In genomic region chr14:100410056-100410565, GRCh38 we compare ENCODE assay signal across 18 cellular contexts. TPM values are rescaled to one million over a fixed set of nuclear protein-coding genes. Genes with fewer than 3 reads are reported as not detected.
DNase-seq lines count a peak whose midpoint lies in the region; ATAC-seq, FAIRE-seq and TF ChIP-seq lines count a peak whose summit lies in the region.
"Had no signal": no experiment of that assay in that cellular context is flagged by ENCODE, and none has a peak within 500 bp of the region (broad histone marks: within the 10 kb centered on the region; RNA-seq: fewer than 3 reads in every experiment).

No MANE protein-coding gene starts in this region.

- H4K20me1 ChIP-seq in IMR-90 (ENCODE audit: insufficient read depth, low read length), result no peaks in the 10 kb centered on the region; the same call in 1 of the 2 replicates

- 80% methylated on average over 4 of the region's 8 CpGs; no CpG with 5 or more reads in 1 of the 2 experiments for WGBS in IMR-90 (ENCODE audit: extremely low coverage in 2 of 2, insufficient read length in 1 of 2), 2 experiments

- no peak overlapping the region for H4K8ac ChIP-seq in IMR-90 (ENCODE audit: low read depth in 2 of 2, low read length in 2 of 2)

- no peak overlapping the region for H4K5ac ChIP-seq in IMR-90 (ENCODE audit: low read depth, low read length)

- no peak overlapping the region for H3K18ac ChIP-seq in IMR-90 (ENCODE audit: low read depth, low read length)

- TF ChIP-seq POLR2A in IMR-90 (IDR thresholded peaks at IDR 0.05; ENCODE audit: low read depth, low read length) (no peak), H54 (IDR thresholded peaks at IDR 0.05; ENCODE audit: low read depth, low read length) (no peak)

- TF ChIP-seq CTCF in IMR-90 (conservative IDR thresholded peaks at IDR 0.05; ENCODE audit: low read depth, low read length), result no peak

- no peak overlapping the region for H4K91ac ChIP-seq in IMR-90 (ENCODE audit: insufficient read depth, low read depth, low read length)

- H2AFZ ChIP-seq in IMR-90 (replicated peaks; ENCODE audit: low read length, poor library complexity), result no peak overlapping the region

- no peak overlapping the region for H2AK5ac ChIP-seq in IMR-90 (ENCODE audit: low read depth, low read length)

- no peak for TF ChIP-seq RAD21 in IMR-90 (IDR thresholded peaks at IDR 0.05; ENCODE audit: low read length)

- no peak overlapping the region for H2AK9ac ChIP-seq in IMR-90 (replicated peaks; ENCODE audit: low read depth, low read length, poor library complexity)

- H3K56ac ChIP-seq in IMR-90 (ENCODE audit: extremely low read depth, insufficient read depth, low read length), result no peak overlapping the region

- H3K27ac ChIP-seq in IMR-90 (ENCODE audit: insufficient read depth, low read length) (no peak overlapping the region), iPS-20b (ENCODE audit: low read length) (no peak overlapping the region), substantia nigra (ENCODE audit: low read depth, low read length, poor library complexity, severe bottlenecking) (no peak overlapping the region)
- H3K27ac ChIP-seq: gastroesophageal sphincter, tibial nerve had no signal

- H3K14ac ChIP-seq in IMR-90 (replicated peaks; ENCODE audit: low read depth, low read length), result no peak overlapping the region

- in situ Hi-C loops in IMR-90 (cut with MboI; ENCODE audit: low sequenced_read_pairs), result loop anchor here (10.0 to 25.0 kb wide), 2 partner anchors 235 to 827 kb away; no protein-coding TSS in a partner anchor

- POLR2A ChIA-PET in IMR-90 (lab: Charles Lee; ENCODE audit: unreplicated experiment), result no interaction called here

- intact Hi-C loops in IMR-90 (cut with micrococcal nuclease), result no loop called here

- no peak for FAIRE-seq in H54 (lab: Jason Lieb, UNC)
- FAIRE-seq: endometrium had no signal

- H3K9ac ChIP-seq in IMR-90 (ENCODE audit: low read depth, low read length), result no peak overlapping the region
- H3K9ac ChIP-seq in iPS-20b (ENCODE audit: low read depth, low read length), result 0 out of 2 replicates have a peak overlapping the region, but pooled peaks have one; percentile 23

- ATAC-seq in IMR-90 (ENCODE audit: low read depth), result no peak
- ATAC-seq in GM18861 (IDR thresholded peaks at IDR 0.05; ENCODE audit: unreplicated experiment), result no peak
- ATAC-seq: gastroesophageal sphincter had no signal

- no TSS peak for BruUV-seq in IMR-90 (replicated peaks; lab: Mats Ljungman, UMichigan)

- H3K36me3 ChIP-seq in IMR-90 (ENCODE audit: control insufficient read depth, insufficient read depth, low read length) (no peaks in the 10 kb centered on the region), iPS-20b (ENCODE audit: insufficient read depth, low read depth, low read length) (no peaks in the 10 kb centered on the region)
- H3K36me3 ChIP-seq: gastroesophageal sphincter, tibial nerve had no signal

- H3K4me1 ChIP-seq in IMR-90 (ENCODE audit: control insufficient read depth, insufficient read depth, low read length) (peaks cover 7% of the 10 kb centered on the region; the same call in 1 of the 2 replicates), iPS-20b (ENCODE audit: insufficient read depth, low read length) (peaks cover 25% of the 10 kb centered on the region; the same call in 1 of the 2 replicates)

- H2BK20ac ChIP-seq in IMR-90 (ENCODE audit: low read depth, low read length), result no peak overlapping the region

- H3K9me3 ChIP-seq in IMR-90 (ENCODE audit: control insufficient read depth, insufficient read depth, low read length) (no peaks in the 10 kb centered on the region), iPS-20b (ENCODE audit: insufficient read depth, low read depth, low read length) (no peaks in the 10 kb centered on the region)
- H3K9me3 ChIP-seq: gastroesophageal sphincter, tibial nerve had no signal

- no peak overlapping the region for H2BK120ac ChIP-seq in IMR-90 (ENCODE audit: low read depth, low read length)

- CTCF ChIA-PET in IMR-90 (lab: Yijun Ruan, JAX), result interaction anchor here (0.6 to 2.1 kb wide), 3 partner anchors 7 to 235 kb away, joined by 4 to 10 read pairs (median 5); no protein-coding TSS in a partner anchor

- no peak overlapping the region for H3K4ac ChIP-seq in IMR-90 (ENCODE audit: low read depth, low read length)

- peaks cover 3 to 18% of the 10 kb centered on the region in 2 experiments; a peak in 3 of 4 replicates for H3K79me1 ChIP-seq in IMR-90 (ENCODE audit: low read depth in 1 of 2, low read length in 2 of 2)

- H3K4me3 ChIP-seq in IMR-90 (ENCODE audit: insufficient read depth, low read depth, low read length), result no peak overlapping the region
- peak overlapping the region; percentile 5; the same call in 1 of the 2 replicates for H3K4me3 ChIP-seq in iPS-20b (ENCODE audit: low read length)
- H3K4me3 ChIP-seq in skeletal muscle cell (ENCODE audit: low read depth, low read length), result no peak overlapping the region
- H3K4me3 ChIP-seq: gastroesophageal sphincter, tibial nerve had no signal

- DNase-seq in IMR-90 (peak; percentile 67), brain pericyte (ENCODE audit: low read depth, low spot score) (peak; percentile 88), skeletal muscle cell (ENCODE audit: low read depth) (peak; percentile 85), substantia nigra (lab: John Stamatoyannopoulos, UW) (no peak), H54 (ENCODE audit: insufficient read length, low spot score) (no peak)
- DNase-seq in activated CD8-positive, alpha-beta memory T cell treated with anti-CD3 and anti-CD28 coated beads, Interleukin-2, amount 50 U/mL, for 48 hours, result no peak
- DNase-seq: activated CD4-positive, alpha-beta T cell treated with anti-CD3 and anti-CD28 coated beads, Interleukin-2, amount 10 ng/mL, durations not matched to agents 24 days and 14 days; activated naive CD4-positive, alpha-beta T cell treated with anti-CD3 and anti-CD28 coated beads, Interleukin-2, amount 50 U/mL, for 16 hours; central memory CD4-positive, alpha-beta T cell; HCEC 1CT; NCI-H1092 treated with DMSO at 0.1 percent for 48 hours; SHP77; T1000 had no signal

- no peaks in the 10 kb centered on the region for H3K27me3 ChIP-seq in IMR-90 (ENCODE audit: control insufficient read depth, insufficient read depth, low read length)
- no peaks in the 10 kb centered on the region for H3K27me3 ChIP-seq in iPS-20b (ENCODE audit: insufficient read depth, low read length)
- H3K27me3 ChIP-seq: gastroesophageal sphincter, tibial nerve had no signal

- H3K4me2 ChIP-seq in IMR-90 (ENCODE audit: low read depth, low read length), result no peak overlapping the region

- H3K23ac ChIP-seq in IMR-90 (ENCODE audit: low read depth, low read length), result no peak overlapping the region

- H3K9me1 ChIP-seq in IMR-90 (ENCODE audit: insufficient read depth, low read length), result peaks cover 8% of the 10 kb centered on the region; the same call in 1 of the 2 replicates

- no peak overlapping the region for H2BK5ac ChIP-seq in IMR-90 (ENCODE audit: low read depth, low read length, poor library complexity, severe bottlenecking)

- dilution Hi-C loops in IMR-90 (cut with HindIII; ENCODE audit: low sequenced_read_pairs, unreplicated experiment), result no loop called here

- H2BK15ac ChIP-seq in IMR-90 (ENCODE audit: low read depth, low read length), result no peak overlapping the region

TF ChIP-seq in IMR-90, 13 proteins besides CTCF, POLR2A, EP300 and RAD21:
- TF ChIP-seq RFX5 (IDR thresholded peaks at IDR 0.05; ENCODE audit: low read depth, low read length) (no peak), MAZ (IDR thresholded peaks at IDR 0.05; ENCODE audit: borderline replicate concordance, low read depth, low read length) (no peak), BHLHE40 (IDR thresholded peaks at IDR 0.05; ENCODE audit: low read depth, low read length) (no peak), USF2 (IDR thresholded peaks at IDR 0.05; ENCODE audit: low read depth, low read length) (no peak), CHD1 (IDR thresholded peaks at IDR 0.05; ENCODE audit: low read depth, low read length) (no peak), SMC3 (IDR thresholded peaks at IDR 0.05; ENCODE audit: low read depth, low read length) (no peak), MAFK (IDR thresholded peaks at IDR 0.05; ENCODE audit: low read depth, low read length) (no peak), RCOR1 (IDR thresholded peaks at IDR 0.05; ENCODE audit: insufficient replicate concordance, low read length) (no peak), FOS (IDR thresholded peaks at IDR 0.05; ENCODE audit: low read depth, low read length) (no peak), NFE2L2 (IDR thresholded peaks at IDR 0.05; ENCODE audit: low read depth, low read length) (no peak), MXI1 (IDR thresholded peaks at IDR 0.05; ENCODE audit: borderline replicate concordance, low read depth, low read length) (no peak), ELK1 (IDR thresholded peaks at IDR 0.05; ENCODE audit: borderline replicate concordance, low read depth, low read length) (no peak), CEBPB (IDR thresholded peaks at IDR 0.05; ENCODE audit: low read depth, low read length) (no peak)

RNA-seq across cellular contexts. Expression of gene WDR25, which starts 33.8 kb away (rescaled TPM):
- total RNA-seq in IMR-90 (2012; rRNA removed), result 22.5 and 25.8 TPM in 2 replicates
- polyA plus RNA-seq in IMR-90 (2012; rRNA removed), result 16.6 and 16.9 TPM in 2 replicates
- 14.0 and 18.1 TPM in 2 replicates for polyA plus RNA-seq in IMR-90 (2012; cell fraction: cytosol; rRNA removed)
- polyA plus RNA-seq in IMR-90 (2012; cell fraction: nucleus; rRNA removed; ENCODE audit: low replicate concordance), result 9.9 and 11.9 TPM in 2 replicates

Comparison
In these comparisons a context has a peak if more than half of its experiments do, and no peak if none do; other contexts are left out.
1. DNase-seq: peak in IMR-90 (single experiment), brain pericyte (single experiment) and skeletal muscle cell (single experiment); none in activated CD8-positive, alpha-beta memory T cell treated with anti-CD3 and anti-CD28 coated beads, Interleukin-2, amount 50 U/mL, for 48 hours (single experiment), substantia nigra (0 of 49) and H54 (single experiment).